In the genomic region with DNA sequence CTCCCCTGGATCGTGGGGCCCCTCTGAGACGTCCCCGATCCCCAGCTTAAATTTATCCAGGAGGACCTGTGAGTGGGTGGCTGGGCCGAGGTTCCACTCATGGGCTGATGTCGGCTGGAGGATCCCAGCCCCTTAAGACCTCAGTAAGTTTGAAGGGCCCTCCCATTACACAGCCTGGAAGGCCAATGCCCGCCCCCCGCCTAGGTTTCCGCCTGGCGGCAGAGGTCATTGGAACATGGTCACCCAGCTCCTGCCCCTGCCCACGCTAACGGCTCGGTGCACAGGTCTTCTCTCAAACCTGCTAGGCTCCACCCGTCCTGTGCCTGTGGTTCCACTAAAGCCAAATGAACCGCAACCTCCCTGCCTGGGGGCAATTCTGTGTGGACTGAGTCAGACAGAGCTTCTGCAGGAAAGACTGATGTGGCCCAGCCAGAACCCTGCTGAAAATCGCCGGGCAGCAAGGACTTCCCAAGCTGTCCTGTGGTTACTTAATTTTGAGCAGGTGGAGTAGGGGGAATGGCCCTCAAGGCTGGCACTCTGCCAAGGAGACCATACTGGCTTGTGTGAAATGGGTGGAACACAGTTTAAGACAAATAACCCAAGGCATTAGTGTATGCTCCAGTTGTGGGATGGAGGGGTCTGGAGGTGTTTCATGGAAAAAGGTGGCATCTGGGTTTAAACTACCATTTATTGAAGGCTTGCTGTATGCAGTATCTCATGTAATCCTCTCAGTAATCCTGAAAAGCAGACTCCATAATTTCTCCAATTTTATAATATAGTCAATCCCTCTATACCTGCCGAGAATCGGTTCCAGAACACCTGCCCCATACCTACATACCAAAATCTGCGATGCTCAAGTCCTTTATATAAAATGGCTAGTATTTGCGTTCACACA, we compare ENCODE assay signal across 8 cellular contexts. TPM values are rescaled to one million over a fixed set of nuclear protein-coding genes. Genes with fewer than 3 reads are reported as not detected.
DNase-seq lines count a peak whose midpoint lies in the region; ATAC-seq and TF ChIP-seq lines count a peak whose summit lies in the region.

No MANE protein-coding gene starts in this region.

- H3K4me1 Mint-ChIP-seq in activated B cell treated with CpG ODN at 0.5 μM for 24 hours, result peaks cover 32% of the 10 kb centered on the region
- H3K4me1 Mint-ChIP-seq in memory B cell, result peaks cover 13% of the 10 kb centered on the region
- peaks cover 26% of the 10 kb centered on the region for H3K4me1 Mint-ChIP-seq in stimulated activated effector memory CD8-positive, alpha-beta T cell treated with anti-CD3 and anti-CD28 coated beads, Interleukin-12 subunit alpha, Interleukin-12 subunit beta, amount 100 ng/mL, for 72 hours

- H3K27me3 Mint-ChIP-seq in activated B cell treated with CpG ODN at 0.5 μM for 24 hours (no peaks in the 10 kb centered on the region), memory B cell (no peaks in the 10 kb centered on the region)

- peak overlapping the region; percentile 45 to 76 for H3K4me3 ChIP-seq in duodenal mucosa (ENCODE audit: low read depth in 1 of 2, low read length in 2 of 2)

- ATAC-seq in activated B cell treated with CpG ODN at 0.5 μM for 24 hours (ENCODE audit: low read depth), result no peak
- no peak for ATAC-seq in memory B cell (ENCODE audit: low read depth)
- peak; percentile 75 for ATAC-seq in stimulated activated effector memory CD8-positive, alpha-beta T cell treated with anti-CD3 and anti-CD28 coated beads, Interleukin-12 subunit alpha, Interleukin-12 subunit beta, amount 100 ng/mL, for 72 hours

- intact Hi-C loops in activated B cell treated with CpG ODN at 0.5 μM for 24 hours (cut with micrococcal nuclease), result loop anchor here (1.0 to 5.0 kb wide), 5 partner anchors 37 to 1780 kb away; a partner anchor contains a TSS

- H3K4me3 Mint-ChIP-seq in activated B cell treated with CpG ODN at 0.5 μM for 24 hours, result peak overlapping the region; percentile 84
- H3K4me3 Mint-ChIP-seq in memory B cell, result peak overlapping the region; percentile 90
- H3K4me3 Mint-ChIP-seq in stimulated activated effector memory CD8-positive, alpha-beta T cell treated with anti-CD3 and anti-CD28 coated beads, Interleukin-12 subunit alpha, Interleukin-12 subunit beta, amount 100 ng/mL, for 72 hours, result peak overlapping the region; percentile 87

- no peak for TF ChIP-seq CTCF in activated B cell treated with CpG ODN at 0.5 μM for 24 hours (IDR thresholded peaks at IDR 0.05)

- peaks cover 17 to 34% of the 10 kb centered on the region in 2 donors for H3K4me1 ChIP-seq in duodenal mucosa (ENCODE audit: control insufficient read depth in 1 of 2, insufficient read depth in 2 of 2, low read length in 2 of 2)

- no peaks in the 10 kb centered on the region for H3K36me3 ChIP-seq in duodenal mucosa (ENCODE audit: control insufficient read depth in 1 of 2, insufficient read depth in 2 of 2, low read length in 2 of 2)

- H3K27me3 ChIP-seq in duodenal mucosa (ENCODE audit: control insufficient read depth in 1 of 2, insufficient read depth in 2 of 2, low read length in 2 of 2), result no peaks in the 10 kb centered on the region

- peak overlapping the region; percentile 39 for H3K27ac ChIP-seq in duodenal mucosa (ENCODE audit: low read depth, low read length)

- H3K9me3 ChIP-seq in duodenal mucosa (ENCODE audit: control insufficient read depth in 1 of 2, low read length in 2 of 2), result no peaks in the 10 kb centered on the region

- DNase-seq in EH (ENCODE audit: low read depth) (peak; percentile 96), HEK293T (ENCODE audit: extremely low spot score) (peak; percentile 30), NCI-H2227 (lab: John Stamatoyannopoulos, UW; ENCODE audit: unreplicated experiment) (peak; percentile 73), activated B cell treated with CpG ODN at 0.5 μM for 24 hours (no peak), memory B cell (ENCODE audit: low spot score in 2 of 2) (peak in 1 of 2 donors; percentile 26), NCI-H2107 treated with DMSO at 0.1 percent for 48 hours (lab: John Stamatoyannopoulos, UW; ENCODE audit: unreplicated experiment) (no peak)
- DNase-seq in stimulated activated effector memory CD8-positive, alpha-beta T cell treated with anti-CD3 and anti-CD28 coated beads, Interleukin-12 subunit alpha, Interleukin-12 subunit beta, amount 100 ng/mL, for 72 hours (ENCODE audit: low spot score in 2 of 2), result peak; percentile 43 to 72

- H3K9me3 Mint-ChIP-seq in activated B cell treated with CpG ODN at 0.5 μM for 24 hours (no peaks in the 10 kb centered on the region), memory B cell (no peaks in the 10 kb centered on the region)
- no peaks in the 10 kb centered on the region for H3K9me3 Mint-ChIP-seq in stimulated activated effector memory CD8-positive, alpha-beta T cell treated with anti-CD3 and anti-CD28 coated beads, Interleukin-12 subunit alpha, Interleukin-12 subunit beta, amount 100 ng/mL, for 72 hours

- H3K9ac ChIP-seq in duodenal mucosa (ENCODE audit: low read depth in 1 of 2, low read length in 2 of 2), result peak overlapping the region; percentile 6 to 25

- H3K27ac Mint-ChIP-seq in activated B cell treated with CpG ODN at 0.5 μM for 24 hours, result peak overlapping the region; percentile 50
- H3K27ac Mint-ChIP-seq in memory B cell, result no peak overlapping the region
- H3K27ac Mint-ChIP-seq in stimulated activated effector memory CD8-positive, alpha-beta T cell treated with anti-CD3 and anti-CD28 coated beads, Interleukin-12 subunit alpha, Interleukin-12 subunit beta, amount 100 ng/mL, for 72 hours, result peak overlapping the region; percentile 88

- POLR2A ChIA-PET in HEK293T (lab: Yijun Ruan, JAX) (interaction anchor here (0.7 to 1.1 kb wide), 3 partner anchors 10 to 29 kb away, joined by 3 to 4 read pairs (median 4); no protein-coding TSS in a partner anchor), activated B cell treated with CpG ODN at 0.5 μM for 24 hours (lab: Charles Lee) (interaction anchor here (1.4 to 4.0 kb wide), 4 partner anchors 9 to 1266 kb away, joined by 3 to 36 read pairs (median 16); a partner anchor contains a TSS)

- H3K36me3 Mint-ChIP-seq in activated B cell treated with CpG ODN at 0.5 μM for 24 hours (ENCODE audit: low read depth) (peaks cover 5% of the 10 kb centered on the region), memory B cell (peaks cover 4% of the 10 kb centered on the region)
- H3K36me3 Mint-ChIP-seq in stimulated activated effector memory CD8-positive, alpha-beta T cell treated with anti-CD3 and anti-CD28 coated beads, Interleukin-12 subunit alpha, Interleukin-12 subunit beta, amount 100 ng/mL, for 72 hours, result peaks cover 15% of the 10 kb centered on the region

- CTCF ChIA-PET in HEK293T (lab: Yijun Ruan, JAX), result interaction anchor here (0.6 to 0.7 kb wide), 3 partner anchors 65 to 209 kb away, joined by 3 to 5 read pairs (median 3); no protein-coding TSS in a partner anchor
- CTCF ChIA-PET in activated B cell treated with CpG ODN at 0.5 μM for 24 hours (lab: Charles Lee), result interaction anchor here (1.3 kb wide), 1 partner anchor 9 kb away, joined by 4 read pairs; no protein-coding TSS in a partner anchor

TF ChIP-seq in HEK293T, 16 proteins besides CTCF, POLR2A, EP300 and RAD21:
- TF ChIP-seq, protein P1, sequence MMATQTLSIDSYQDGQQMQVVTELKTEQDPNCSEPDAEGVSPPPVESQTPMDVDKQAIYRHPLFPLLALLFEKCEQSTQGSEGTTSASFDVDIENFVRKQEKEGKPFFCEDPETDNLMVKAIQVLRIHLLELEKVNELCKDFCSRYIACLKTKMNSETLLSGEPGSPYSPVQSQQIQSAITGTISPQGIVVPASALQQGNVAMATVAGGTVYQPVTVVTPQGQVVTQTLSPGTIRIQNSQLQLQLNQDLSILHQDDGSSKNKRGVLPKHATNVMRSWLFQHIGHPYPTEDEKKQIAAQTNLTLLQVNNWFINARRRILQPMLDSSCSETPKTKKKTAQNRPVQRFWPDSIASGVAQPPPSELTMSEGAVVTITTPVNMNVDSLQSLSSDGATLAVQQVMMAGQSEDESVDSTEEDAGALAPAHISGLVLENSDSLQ (IDR thresholded peaks at IDR 0.05), result no peak
- TF ChIP-seq NFRKB (IDR thresholded peaks at IDR 0.05), result no peak
- no peak for TF ChIP-seq BHLHE40 (IDR thresholded peaks at IDR 0.05; ENCODE audit: borderline replicate concordance)
- TF ChIP-seq HDGF (IDR thresholded peaks at IDR 0.05; ENCODE audit: borderline replicate concordance), result no peak
- TF ChIP-seq FOXM1 (IDR thresholded peaks at IDR 0.05; ENCODE audit: borderline replicate concordance), result no peak
- TF ChIP-seq FOXA1 (IDR thresholded peaks at IDR 0.05), result no peak
- no peak for TF ChIP-seq ELF4 (IDR thresholded peaks at IDR 0.05)
- no peak for TF ChIP-seq TARDBP (IDR thresholded peaks at IDR 0.05)
- TF ChIP-seq FOXK2 (IDR thresholded peaks at IDR 0.05), result no peak
- no peak for TF ChIP-seq ARNT (IDR thresholded peaks at IDR 0.05)
- no peak for TF ChIP-seq CTBP1 (IDR thresholded peaks at IDR 0.05; ENCODE audit: borderline replicate concordance)
- TF ChIP-seq LEF1 (IDR thresholded peaks at IDR 0.05; ENCODE audit: borderline replicate concordance), result no peak
- no peak for TF ChIP-seq SP1 (IDR thresholded peaks at IDR 0.05)
- TF ChIP-seq SUZ12 (IDR thresholded peaks at IDR 0.05), result no peak
- no peak for TF ChIP-seq ZNF384 (IDR thresholded peaks at IDR 0.05)
- TF ChIP-seq L3MBTL2 (conservative IDR thresholded peaks at IDR 0.05), result no peak

RNA-seq across cellular contexts. Expression of a gene that starts 0.9 kb away (rescaled TPM):
- 11.6 and 12.4 TPM in 2 replicates for total RNA-seq in activated B cell treated with CpG ODN at 0.5 μM for 24 hours

Comparison
In these comparisons a context has a peak if more than half of its experiments do, and no peak if none do; other contexts are left out.
1. DNase-seq: peak in EH (single experiment), HEK293T (single experiment), NCI-H2227 (single experiment) and stimulated activated effector memory CD8-positive, alpha-beta T cell treated with anti-CD3 and anti-CD28 coated beads, Interleukin-12 subunit alpha, Interleukin-12 subunit beta, amount 100 ng/mL, for 72 hours (2 of 2); none in activated B cell treated with CpG ODN at 0.5 μM for 24 hours (single experiment) and NCI-H2107 treated with DMSO at 0.1 percent for 48 hours (single experiment).
2. Peak in every context shown above with its lines, with median percentiles within 50 percentile points of each other: H3K4me3 Mint-ChIP-seq.